Comparison of ENCODE assay signal across 13 cellular contexts in the genomic region with DNA sequence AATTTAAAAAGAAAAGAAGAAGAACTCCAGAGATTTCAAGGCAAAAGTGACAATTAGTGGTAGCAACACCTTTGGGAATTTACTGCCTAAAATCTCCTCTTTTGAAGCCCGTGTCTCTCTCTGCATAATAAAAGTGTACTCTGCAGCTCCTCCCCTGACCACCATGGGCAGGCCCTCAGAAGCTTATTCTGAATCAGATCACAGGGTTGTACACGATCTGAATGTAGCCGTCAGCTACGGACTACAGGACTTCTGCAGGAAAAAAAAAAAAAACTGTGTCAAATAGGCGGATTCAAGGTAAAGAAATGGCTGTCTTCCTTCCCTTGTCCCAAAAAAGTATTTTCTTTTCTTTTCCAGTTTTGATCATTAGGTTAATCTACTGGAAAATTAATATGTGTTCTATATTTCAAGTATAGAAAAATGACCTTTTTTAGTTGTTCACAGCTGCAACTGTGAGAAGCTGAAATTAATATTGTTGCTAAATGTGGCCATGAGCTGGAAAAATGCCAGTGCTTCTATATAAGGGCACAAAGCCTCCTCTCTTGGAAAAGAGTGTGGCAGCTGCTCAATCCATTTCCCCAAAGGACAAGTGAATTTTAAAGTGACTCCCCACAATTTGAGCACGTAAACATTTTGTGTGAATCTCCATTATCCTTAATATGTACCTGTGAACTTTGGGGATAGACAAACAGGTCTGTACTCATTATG.
DNase-seq lines count a peak whose midpoint lies in the region; ATAC-seq and TF ChIP-seq lines count a peak whose summit lies in the region.
"Had no signal": no experiment of that assay in that cellular context is flagged by ENCODE, and none has a peak within 500 bp of the region (broad histone marks: within the 10 kb centered on the region; RNA-seq: fewer than 3 reads in every experiment).

No MANE protein-coding gene starts in this region.

- H3K4me1 ChIP-seq in heart left ventricle (peaks cover 0 to 18% (median 6%) of the 10 kb centered on the region in 12 donors), right cardiac atrium (ENCODE audit: control insufficient read depth, insufficient read depth, low read length) (no peaks in the 10 kb centered on the region)

- TF ChIP-seq CTCF in heart left ventricle (IDR thresholded peaks at IDR 0.05): peak in 1 of 12 donors; percentile 8

- ATAC-seq in heart left ventricle (peak in 2 of 4 donors; percentile 65 to 69), Right ventricle myocardium inferior (no peak), right cardiac atrium (peak in 1 of 2 donors; percentile 59)
- ATAC-seq: HCT116 had no signal

- DNase-seq in heart left ventricle: no peak
- DNase-seq in Right ventricle myocardium inferior (ENCODE audit: missing footprints): no peak
- DNase-seq in NCI-H748 treated with DMSO at 0.1 percent for 48 hours (lab: John Stamatoyannopoulos, UW): peak; percentile 89
- no peak for DNase-seq in right cardiac atrium
- no peak for DNase-seq in GM19240 (ENCODE audit: insufficient read length, low spot score)
- DNase-seq in OCI-M2 (lab: John Stamatoyannopoulos, UW; ENCODE audit: unreplicated experiment): no peak
- DNase-seq in KG1 (lab: John Stamatoyannopoulos, UW): no peak
- no peak for DNase-seq in activated naive CD4-positive, alpha-beta T cell (lab: John Stamatoyannopoulos, UW)
- DNase-seq: activated CD4-positive, alpha-beta T cell treated with anti-CD3 and anti-CD28 coated beads, Interleukin-2, amount 50 U/mL, for 4 hours; Kasumi-1; mammary epithelial cell; NCI-H446 treated with DMSO at 0.1 percent for 48 hours had no signal

- no peaks in the 10 kb centered on the region for H3K27me3 ChIP-seq in heart left ventricle
- no peaks in the 10 kb centered on the region for H3K27me3 ChIP-seq in right cardiac atrium (ENCODE audit: control insufficient read depth, insufficient read depth)

- H3K4me3 ChIP-seq in heart left ventricle (peak overlapping the region in 9 of 12 donors; percentile 4 to 40 (median 21)), right cardiac atrium (ENCODE audit: low read length) (peak overlapping the region; percentile 20)

- WGBS in heart left ventricle, 4 donors: 17 to 24% (median 21%) methylated on average over 6 of the region's 6 CpGs
- 28% methylated on average over 6 of the region's 6 CpGs for WGBS in right cardiac atrium

- H3K36me3 ChIP-seq in heart left ventricle: no peaks in the 10 kb centered on the region

- no peak overlapping the region for H3K27ac ChIP-seq in heart left ventricle
- no peak overlapping the region for H3K27ac ChIP-seq in right cardiac atrium (ENCODE audit: low read length)

- H3K9me3 ChIP-seq in heart left ventricle (peaks cover 0 to 8% (median 4%) of the 10 kb centered on the region in 12 donors), right cardiac atrium (ENCODE audit: control insufficient read depth, low read length) (peaks cover 2% of the 10 kb centered on the region)

- no peak for TF ChIP-seq POLR2A in heart left ventricle (IDR thresholded peaks at IDR 0.05)

- intact Hi-C loops in heart left ventricle (cut with DNase I) (no loop called here), Right ventricle myocardium inferior (cut with DNase I) (no loop called here), right cardiac atrium (cut with DNase I) (no loop called here)
